9 cellular contexts compared by ENCODE assay signal in the genomic region with DNA sequence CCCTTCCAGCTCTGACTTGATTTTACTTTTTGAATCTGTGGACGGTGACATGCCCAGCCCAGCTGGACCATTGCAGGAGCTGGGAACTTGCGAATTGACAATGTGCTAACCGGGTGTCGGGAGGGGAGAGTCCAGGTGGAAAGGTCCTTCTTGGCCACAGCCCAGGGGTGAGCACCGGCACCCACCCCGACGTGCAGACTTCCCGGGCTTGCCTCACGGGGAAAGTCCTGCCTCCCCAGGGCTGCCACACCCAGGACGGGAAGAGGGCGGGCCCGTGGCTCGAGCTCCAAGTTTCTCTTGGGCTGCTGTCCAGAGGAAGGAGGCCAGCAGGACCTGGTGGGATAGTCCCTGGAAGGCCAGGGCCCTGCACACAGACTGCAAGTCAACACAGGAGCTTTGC. TPM values are rescaled to one million over a fixed set of nuclear protein-coding genes. Genes with fewer than 3 reads are reported as not detected.
DNase-seq lines count a peak whose midpoint lies in the region; ATAC-seq and TF ChIP-seq lines count a peak whose summit lies in the region.
"Had no signal": no experiment of that assay in that cellular context is flagged by ENCODE, and none has a peak within 500 bp of the region (broad histone marks: within the 10 kb centered on the region; RNA-seq: fewer than 3 reads in every experiment).

No MANE protein-coding gene starts in this region.

- H3K27ac ChIP-seq in duodenal mucosa (ENCODE audit: low read depth, low read length) (no peak overlapping the region), lower lobe of right lung (peak overlapping the region; percentile 53), transverse colon (peak overlapping the region in 2 of 4 donors; percentile 3 to 27)
- no peak overlapping the region for H3K27ac ChIP-seq in CD8-positive, alpha-beta T cell (ENCODE audit: low read depth, low read length)

- TF ChIP-seq CTCF in lower lobe of right lung (IDR thresholded peaks at IDR 0.05) (no peak), transverse colon (IDR thresholded peaks at IDR 0.05) (no peak)
- TF ChIP-seq CTCF in CD8-positive, alpha-beta T cell (IDR thresholded peaks at IDR 0.05), result no peak

- H3K9ac ChIP-seq in duodenal mucosa (ENCODE audit: low read depth in 1 of 2, low read length in 2 of 2), result peak overlapping the region; percentile 3 to 43

- peak overlapping the region; percentile 52 to 55 for H3K4me3 ChIP-seq in duodenal mucosa (ENCODE audit: low read depth in 1 of 2, low read length in 2 of 2)
- peak overlapping the region; percentile 40 for H3K4me3 ChIP-seq in lower lobe of right lung
- peak overlapping the region in 2 of 4 donors; percentile 8 to 33 for H3K4me3 ChIP-seq in transverse colon
- no peak overlapping the region for H3K4me3 ChIP-seq in CD8-positive, alpha-beta T cell (ENCODE audit: low read depth, low read length)

- DNase-seq in HT1080 (ENCODE audit: low read depth), result peak; percentile 40
- peak; percentile 65 for DNase-seq in lower lobe of right lung
- DNase-seq in transverse colon, result peak; percentile 74
- no peak for DNase-seq in effector CD8-positive, alpha-beta T cell (lab: John Stamatoyannopoulos, UW)
- DNase-seq in CD8-positive, alpha-beta T cell, result no peak
- DNase-seq: activated CD4-positive, alpha-beta T cell treated with anti-CD3 and anti-CD28 coated beads, Interleukin-2, amount 50 U/mL, for 1 hour had no signal

- H3K4me1 ChIP-seq in duodenal mucosa (ENCODE audit: control insufficient read depth in 1 of 2, insufficient read depth in 2 of 2, low read length in 2 of 2), result peaks cover 11 to 14% of the 10 kb centered on the region in 2 donors
- H3K4me1 ChIP-seq in lower lobe of right lung, result peaks cover 16% of the 10 kb centered on the region
- peaks cover 0 to 9% (median 8%) of the 10 kb centered on the region in 4 donors for H3K4me1 ChIP-seq in transverse colon
- H3K4me1 ChIP-seq in CD8-positive, alpha-beta T cell (ENCODE audit: insufficient read depth, low read length), result no peaks in the 10 kb centered on the region

- TF ChIP-seq EP300 in transverse colon (IDR thresholded peaks at IDR 0.05; ENCODE audit: low read depth), result no peak

- ATAC-seq in lower lobe of right lung, result peak; percentile 81 to 82
- no peak for ATAC-seq in HG03280 (IDR thresholded peaks at IDR 0.05; ENCODE audit: unreplicated experiment)
- no peak for ATAC-seq in CD8-positive, alpha-beta T cell
- no peak for ATAC-seq in HG02970 (IDR thresholded peaks at IDR 0.05; ENCODE audit: low FRiP score, unreplicated experiment)

- TF ChIP-seq POLR2A in transverse colon (IDR thresholded peaks at IDR 0.05), result no peak

- in situ Hi-C loops in transverse colon (cut with MboI; ENCODE audit: low pct_ligation_motif_present in 1 of 4, low pct_unique_long_range_greater_than_20kb in 1 of 4, low sequenced_read_pairs in 3 of 4), result no loop called here

- no peaks in the 10 kb centered on the region for H3K27me3 ChIP-seq in duodenal mucosa (ENCODE audit: control insufficient read depth in 1 of 2, insufficient read depth in 2 of 2, low read length in 2 of 2)
- H3K27me3 ChIP-seq in lower lobe of right lung (ENCODE audit: low read depth), result no peaks in the 10 kb centered on the region
- H3K27me3 ChIP-seq in transverse colon, result no peaks in the 10 kb centered on the region
- no peaks in the 10 kb centered on the region for H3K27me3 ChIP-seq in CD8-positive, alpha-beta T cell (ENCODE audit: insufficient read depth, low read length)

- H3K9me3 ChIP-seq in duodenal mucosa (ENCODE audit: control insufficient read depth in 1 of 2, low read length in 2 of 2), result no peaks in the 10 kb centered on the region
- H3K9me3 ChIP-seq in lower lobe of right lung, result no peaks in the 10 kb centered on the region
- H3K9me3 ChIP-seq in transverse colon, result no peaks in the 10 kb centered on the region
- H3K9me3 ChIP-seq in CD8-positive, alpha-beta T cell (ENCODE audit: low read length), result no peaks in the 10 kb centered on the region

- H3K4me3 Mint-ChIP-seq in CD8-positive, alpha-beta T cell, result no peak overlapping the region

- H3K27me3 Mint-ChIP-seq in CD8-positive, alpha-beta T cell (ENCODE audit: low read depth), result peaks cover 12% of the 10 kb centered on the region

- H3K9me3 Mint-ChIP-seq in CD8-positive, alpha-beta T cell, result no peaks in the 10 kb centered on the region

- no peaks in the 10 kb centered on the region for H3K36me3 Mint-ChIP-seq in CD8-positive, alpha-beta T cell

- no peaks in the 10 kb centered on the region for H3K36me3 ChIP-seq in duodenal mucosa (ENCODE audit: control insufficient read depth in 1 of 2, insufficient read depth in 2 of 2, low read length in 2 of 2)
- no peaks in the 10 kb centered on the region for H3K36me3 ChIP-seq in lower lobe of right lung
- no peaks in the 10 kb centered on the region for H3K36me3 ChIP-seq in transverse colon
- no peaks in the 10 kb centered on the region for H3K36me3 ChIP-seq in CD8-positive, alpha-beta T cell (ENCODE audit: insufficient read depth, low read length)

- intact Hi-C loops in lower lobe of right lung (cut with DNase I) (no loop called here), transverse colon (cut with DNase I; ENCODE audit: low total_unique reads) (no loop called here)
- intact Hi-C loops in CD8-positive, alpha-beta T cell (cut with DNase I, micrococcal nuclease), result no loop called here

- H3K4me1 Mint-ChIP-seq in CD8-positive, alpha-beta T cell (ENCODE audit: low read depth), result no peaks in the 10 kb centered on the region

- 41% methylated on average over 13 of the region's 13 CpGs; no CpG with 5 or more reads in 1 of the 2 donors for WGBS in transverse colon (ENCODE audit: low coverage in 1 of 2), 2 donors

- CTCF ChIA-PET in CD8-positive, alpha-beta T cell (lab: Charles Lee), result no interaction called here

- no peak overlapping the region for H3K27ac Mint-ChIP-seq in CD8-positive, alpha-beta T cell

- POLR2A ChIA-PET in CD8-positive, alpha-beta T cell (lab: Charles Lee), result no interaction called here

RNA-seq across cellular contexts. Expression of gene CARD14, which starts 17.7 kb away (rescaled TPM):
- total RNA-seq in HT1080 (2014; rRNA removed; shearing (Covaris generic)), result not detected in 2 replicates
- polyA plus RNA-seq in HT1080 (2015; cell fraction: cytosol; rRNA removed), result 0.07 TPM in 1 of 2 replicates, not detected in the other
- polyA plus RNA-seq in HT1080 (2015; cell fraction: nucleus; rRNA removed), result 0.05 and 0.42 TPM in 2 replicates
- total RNA-seq in lower lobe of right lung (0.50 TPM), transverse colon (under 1 TPM in 3 of 4 donors, not detected in 1; 0.14 to 0.75 (median 0.48) TPM)
- total RNA-seq in CD8-positive, alpha-beta T cell, result not detected

RNA-seq across cellular contexts. Expression of gene SGSH, which starts 32.6 kb away (rescaled TPM):
- 3.5 and 6.0 TPM in 2 replicates for total RNA-seq in HT1080 (2014; rRNA removed; shearing (Covaris generic))
- 12.8 and 19.3 TPM in 2 replicates for polyA plus RNA-seq in HT1080 (2015; cell fraction: cytosol; rRNA removed)
- polyA plus RNA-seq in HT1080 (2015; cell fraction: nucleus; rRNA removed), result 54.3 and 60.6 TPM in 2 replicates
- total RNA-seq in lower lobe of right lung, result 57.8 TPM
- total RNA-seq in transverse colon, result 10 to 100 TPM; 26.2 to 66.2 (median 39.9) TPM
- 10 to 100 TPM; 80.3 to 86.6 TPM for total RNA-seq in CD8-positive, alpha-beta T cell

RNA-seq across cellular contexts. Expression of gene SLC26A11, which starts 32.7 kb away (rescaled TPM):
- total RNA-seq in HT1080 (2014; rRNA removed; shearing (Covaris generic)), result 1.5 and 4.0 TPM in 2 replicates
- polyA plus RNA-seq in HT1080 (2015; cell fraction: cytosol; rRNA removed), result 1.6 and 2.4 TPM in 2 replicates
- 10.8 and 11.4 TPM in 2 replicates for polyA plus RNA-seq in HT1080 (2015; cell fraction: nucleus; rRNA removed)
- total RNA-seq in lower lobe of right lung (42.4 TPM), transverse colon (10 to 100 TPM; 13.2 to 24.7 (median 17.0) TPM)
- total RNA-seq in CD8-positive, alpha-beta T cell, result 10 to 100 TPM; 44.4 to 48.7 TPM

RNA-seq across cellular contexts. Expression of gene EIF4A3, which starts 40.6 kb away (rescaled TPM):
- 150 TPM in 2 replicates for total RNA-seq in HT1080 (2014; rRNA removed; shearing (Covaris generic))
- 72.9 and 83.4 TPM in 2 replicates for polyA plus RNA-seq in HT1080 (2015; cell fraction: cytosol; rRNA removed)
- 101 and 102 TPM in 2 replicates for polyA plus RNA-seq in HT1080 (2015; cell fraction: nucleus; rRNA removed)
- 54.1 TPM for total RNA-seq in lower lobe of right lung
- 10 to 100 TPM; 37.0 to 74.5 (median 55.8) TPM for total RNA-seq in transverse colon
- total RNA-seq in CD8-positive, alpha-beta T cell, result 100 to 1,000 TPM; 121 to 123 TPM

Comparison
In these comparisons a context has a peak if more than half of its experiments do, and no peak if none do; other contexts are left out.
1. DNase-seq: peak in HT1080 (single experiment), lower lobe of right lung (single experiment) and transverse colon (single experiment); none in effector CD8-positive, alpha-beta T cell (single experiment) and CD8-positive, alpha-beta T cell (0 of 7).
2. ATAC-seq: peak in lower lobe of right lung (2 of 2); none in HG03280 (single experiment), CD8-positive, alpha-beta T cell (single experiment) and HG02970 (single experiment).